In genomic region chr19:4122480-4122879, GRCh38 we compare ENCODE assay signal across 1 cellular context.
TF ChIP-seq lines count a peak whose summit lies in the region.

No MANE protein-coding gene starts in this region.

TF ChIP-seq in HepG2, 621 proteins besides CTCF, POLR2A, EP300 and RAD21:
- TF ChIP-seq LCORL (IDR thresholded peaks at IDR 0.05) (no peak), LCORL (CRISPR knock-in tag; IDR thresholded peaks at IDR 0.05) (no peak), CREM (IDR thresholded peaks at IDR 0.05) (no peak), CREM (CRISPR knock-in tag; IDR thresholded peaks at IDR 0.05) (no peak), TEAD3 (CRISPR knock-in tag; optimal IDR thresholded peaks at IDR 0.05; ENCODE audit: borderline replicate concordance) (no peak), PAX8 (CRISPR knock-in tag; IDR thresholded peaks at IDR 0.05; ENCODE audit: borderline replicate concordance) (no peak)
TF ChIP-seq in HepG2: peak in this region for 0.
